In the genomic region with DNA sequence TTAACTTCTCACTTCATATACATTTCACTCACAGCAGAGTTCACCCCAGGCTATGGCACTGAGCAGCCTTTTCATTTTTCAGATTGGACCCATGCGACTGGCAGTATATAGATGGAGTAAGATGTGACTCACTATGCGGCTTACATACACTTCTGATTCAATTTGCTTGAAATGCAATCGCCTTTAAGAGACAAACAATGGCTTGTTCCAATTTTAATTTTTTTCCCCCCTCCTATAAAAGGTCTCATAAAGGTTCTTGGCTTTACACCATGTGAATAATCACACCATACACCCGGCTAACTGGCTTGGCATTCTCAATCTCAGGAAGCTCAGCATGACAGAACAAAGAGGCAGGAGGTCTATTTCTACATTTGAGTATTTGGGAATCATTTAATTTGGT, we compare ENCODE assay signal across 27 cellular contexts. TPM values are rescaled to one million over a fixed set of nuclear protein-coding genes. Genes with fewer than 3 reads are reported as not detected.
DNase-seq lines count a peak whose midpoint lies in the region; ATAC-seq and TF ChIP-seq lines count a peak whose summit lies in the region.
"Had no signal": no experiment of that assay in that cellular context is flagged by ENCODE, and none has a peak within 500 bp of the region (broad histone marks: within the 10 kb centered on the region; RNA-seq: fewer than 3 reads in every experiment).

No MANE protein-coding gene starts in this region.

- H3K4me1 ChIP-seq in foreskin keratinocyte = no peaks in the 10 kb centered on the region
- H3K4me1 ChIP-seq: right atrium auricular region had no signal

- H3K36me3 ChIP-seq in MG63 = no peaks in the 10 kb centered on the region
- H3K36me3 ChIP-seq: gastrocnemius medialis, pancreas, right atrium auricular region had no signal

- H3K27ac ChIP-seq in foreskin keratinocyte = no peak overlapping the region
- H3K27ac ChIP-seq: C4-2B, pancreas, right atrium auricular region had no signal

- H3K27me3 ChIP-seq in MG63 (no peaks in the 10 kb centered on the region), foreskin keratinocyte (peaks cover 17% of the 10 kb centered on the region)
- H3K27me3 ChIP-seq: gastrocnemius medialis, pancreas, right atrium auricular region had no signal

- no peak overlapping the region for H3K4me3 ChIP-seq in MG63
- no peak overlapping the region for H3K4me3 ChIP-seq in astrocyte of the spinal cord (ENCODE audit: low read depth, low read length)
- H3K4me3 ChIP-seq: gastrocnemius medialis, pancreas, right atrium auricular region had no signal

- no peaks in the 10 kb centered on the region for H3K9me3 ChIP-seq in MG63
- H3K9me3 ChIP-seq: gastrocnemius medialis, pancreas, right atrium auricular region had no signal

- DNase-seq in COLO829 (ENCODE audit: low spot score) (peak; percentile 63), MG63 (peak; percentile 62), astrocyte of the spinal cord (ENCODE audit: low read depth, low spot score) (peak; percentile 8), foreskin keratinocyte (peak; percentile 25 to 63), NCI-H82 (lab: John Stamatoyannopoulos, UW) (no peak), omental fat pad (ENCODE audit: low spot score) (no peak), SKM-1 treated with dmso at 0.1 percent for 144 hours (lab: John Stamatoyannopoulos, UW; ENCODE audit: unreplicated experiment) (no peak)
- no peak for DNase-seq in stimulated activated CD4-positive, alpha-beta T cell treated with anti-CD3 and anti-CD28 coated beads, Interleukin-4, amount 100 ng/mL, for 24 hours
- DNase-seq: activated CD4-positive, alpha-beta T cell treated with anti-CD3 and anti-CD28 coated beads for 4 hours; activated naive CD4-positive, alpha-beta T cell treated with Interleukin-2 at 50 U/mL for 16 hours; activated T-cell treated with anti-CD3 and anti-CD28 coated beads, Interleukin-2, amount 50 U/mL, for 4 hours; gastrocnemius medialis; HCEC 1CT; hypothalamus; left ventricle myocardium superior; MV-4-11; NCI-H1694 treated with DMSO at 0.1 percent for 48 hours; NCI-H748 treated with DMSO at 0.1 percent for 48 hours; pancreas; Right ventricle myocardium superior; stimulated activated naive CD8-positive, alpha-beta T cell treated with anti-CD3 and anti-CD28 coated beads, Interleukin-15, Interleukin-2, amounts not matched to agents 100 U/mL and 50 U/mL, for 24 hours had no signal

- in situ Hi-C loops in astrocyte of the spinal cord (cut with HindIII; ENCODE audit: low sequenced_read_pairs) = no loop called here

- ATAC-seq in foreskin keratinocyte (peak; percentile 73), omental fat pad (ENCODE audit: low FRiP score) (no peak)
- ATAC-seq: activated T-cell treated with anti-CD3 and anti-CD28 coated beads, Interleukin-2, amount 50 U/mL, for 4 hours; gastrocnemius medialis; left ventricle myocardium superior; natural killer cell treated with Interleukin-12 subunit alpha and Interleukin-12 subunit beta and Interleukin-15 and Interleukin-18, amount 100 ng/mL, for 72 hours; pancreas; stimulated activated naive CD8-positive, alpha-beta T cell treated with anti-CD3 and anti-CD28 coated beads, Interleukin-15, Interleukin-2, amounts not matched to agents 100 U/mL and 50 U/mL, for 24 hours had no signal

- TF ChIP-seq CTCF in astrocyte of the spinal cord (IDR thresholded peaks at IDR 0.05; ENCODE audit: low read depth, low read length) (no peak), foreskin keratinocyte (conservative IDR thresholded peaks at IDR 0.05) (no peak), omental fat pad (IDR thresholded peaks at IDR 0.05) (no peak)

RNA-seq across cellular contexts. Expression of a gene that starts 39.1 kb away (rescaled TPM):
- total RNA-seq in MG63 (2014; rRNA removed; shearing (Covaris generic); ENCODE audit: low replicate concordance) = not detected in 2 replicates
- total RNA-seq in foreskin keratinocyte = not detected in 2 replicates
- not detected in 2 replicates for polyA plus RNA-seq in foreskin keratinocyte
- under 1 TPM in 1 of 4 donors, not detected in 3; 0.46 TPM for total RNA-seq in omental fat pad
- total RNA-seq: activated T-cell treated with anti-CD3 and anti-CD28 coated beads, Interleukin-2, amount 50 U/mL, for 4 hours; left ventricle myocardium superior; natural killer cell treated with Interleukin-12 subunit alpha and Interleukin-12 subunit beta and Interleukin-15 and Interleukin-18, amount 100 ng/mL, for 72 hours; OCI-LY7; pancreas; right atrium auricular region; Right ventricle myocardium superior; T-helper 1 cell treated with Interleukin-12 subunit alpha and Interleukin-12 subunit beta and Interleukin-4 antibody, amounts not matched to agents 30 ng/mL and 1 ng/mL, for 36 hours had no signal
- polyA plus RNA-seq: AG04450 had no signal

Comparison
In these comparisons a context has a peak if more than half of its experiments do, and no peak if none do; other contexts are left out.
1. DNase-seq: peak in COLO829 (single experiment), MG63 (single experiment), astrocyte of the spinal cord (single experiment) and foreskin keratinocyte (2 of 2); none in NCI-H82 (single experiment), omental fat pad (single experiment), SKM-1 treated with dmso at 0.1 percent for 144 hours (single experiment) and stimulated activated CD4-positive, alpha-beta T cell treated with anti-CD3 and anti-CD28 coated beads, Interleukin-4, amount 100 ng/mL, for 24 hours (single experiment).